Comparison of ENCODE assay signal across 9 cellular contexts in genomic region chr17:2397247-2398171, GRCh38. TPM values are rescaled to one million over a fixed set of nuclear protein-coding genes. Genes with fewer than 3 reads are reported as not detected.
A peak's percentile ranks its signal among the peaks of the same experiment; 100 is the strongest.
DNase-seq lines count a peak whose midpoint lies in the region; ATAC-seq and TF ChIP-seq lines count a peak whose summit lies in the region.
"Had no signal": no experiment of that assay in that cellular context is flagged by ENCODE, and none has a peak within 500 bp of the region (broad histone marks: within the 10 kb centered on the region; RNA-seq: fewer than 3 reads in every experiment).

No MANE protein-coding gene starts in this region.

- WGBS in body of pancreas, 2 donors, result 66 to 93% methylated on average over 5 to 12 of the region's 12 CpGs
- 59 to 67% methylated on average over 5 to 11 of the region's 12 CpGs for WGBS in upper lobe of left lung, 2 donors

- no peak overlapping the region for H3K4me3 ChIP-seq in body of pancreas
- H3K4me3 ChIP-seq in upper lobe of left lung, result peak overlapping the region in 3 of 4 donors; percentile 30 to 47 (median 45)

- peak; percentile 63 for DNase-seq in activated effector memory CD4-positive, alpha-beta T cell treated with anti-CD3 and anti-CD28 coated beads, Interleukin-2, amount 50 U/mL, for 16 hours
- DNase-seq in activated effector memory CD4-positive, alpha-beta T cell treated with Interleukin-2 at 50 U/mL for 16 hours, result no peak
- DNase-seq in body of pancreas (peak in 2 of 4 donors; percentile 10 to 12), memory B cell (ENCODE audit: low spot score in 2 of 2) (no peak), upper lobe of left lung (no peak), NCI-H2171 treated with DMSO at 0.1 percent for 48 hours (lab: John Stamatoyannopoulos, UW) (no peak), COLO829 (ENCODE audit: low spot score) (no peak)
- no peak for DNase-seq in stimulated activated CD4-positive, alpha-beta T cell treated with anti-CD3 and anti-CD28 coated beads, Interleukin-12 subunit alpha, Interleukin-12 subunit beta, amount 100 ng/mL, for 4 hours
- DNase-seq: cerebellar nuclear complex had no signal

- H3K4me1 Mint-ChIP-seq in memory B cell, result peaks cover 41% of the 10 kb centered on the region

- H3K4me3 Mint-ChIP-seq in memory B cell, result peak overlapping the region; percentile 64

- TF ChIP-seq CTCF in body of pancreas (IDR thresholded peaks at IDR 0.05), result no peak
- no peak for TF ChIP-seq CTCF in upper lobe of left lung (IDR thresholded peaks at IDR 0.05)

- no peaks in the 10 kb centered on the region for H3K9me3 ChIP-seq in body of pancreas
- no peaks in the 10 kb centered on the region for H3K9me3 ChIP-seq in upper lobe of left lung

- H3K4me1 ChIP-seq in body of pancreas, result peaks cover 57% of the 10 kb centered on the region
- peaks cover 53 to 62% (median 56%) of the 10 kb centered on the region in 4 donors for H3K4me1 ChIP-seq in upper lobe of left lung

- H3K27ac ChIP-seq in body of pancreas (peak overlapping the region; percentile 93 to 100 (median 98)), upper lobe of left lung (peak overlapping the region; percentile 98 to 99 (median 98))

- H3K36me3 Mint-ChIP-seq in memory B cell, result no peaks in the 10 kb centered on the region

- H3K27me3 ChIP-seq in body of pancreas (no peaks in the 10 kb centered on the region), upper lobe of left lung (peaks cover 0 to 2% (median 0%) of the 10 kb centered on the region in 4 donors)

- no peaks in the 10 kb centered on the region for H3K36me3 ChIP-seq in body of pancreas (replicated peaks in 1 of 2; ENCODE audit: insufficient read depth in 1 of 2, low read depth in 2 of 2)
- no peaks in the 10 kb centered on the region for H3K36me3 ChIP-seq in upper lobe of left lung

- peak overlapping the region; percentile 63 for H3K27ac Mint-ChIP-seq in memory B cell

- intact Hi-C loops in body of pancreas (cut with DNase I), result no loop called here

- H3K9me3 Mint-ChIP-seq in memory B cell, result no peaks in the 10 kb centered on the region

- ATAC-seq in body of pancreas, result no peak
- ATAC-seq in memory B cell (ENCODE audit: low read depth), result no peak
- ATAC-seq in upper lobe of left lung (ENCODE audit: low FRiP score in 2 of 2), result no peak

- TF ChIP-seq POLR2A in body of pancreas (IDR thresholded peaks at IDR 0.05), result no peak
- TF ChIP-seq POLR2A in upper lobe of left lung (IDR thresholded peaks at IDR 0.05), result peak in 1 of 4 donors; percentile 3

- no peaks in the 10 kb centered on the region for H3K27me3 Mint-ChIP-seq in memory B cell

- TF ChIP-seq EP300 in upper lobe of left lung (IDR thresholded peaks at IDR 0.05), result no peak

RNA-seq across cellular contexts. Expression of gene MNT, which starts 3.4 kb away (rescaled TPM):
- 10 to 100 TPM in 1 of 2 donors, 1 to 10 TPM in 1; 5.4 to 12.2 TPM for total RNA-seq in body of pancreas
- total RNA-seq in upper lobe of left lung, result 10 to 100 TPM; 14.9 to 68.1 (median 38.6) TPM

Comparison
In these comparisons a context has a peak if more than half of its experiments do, and no peak if none do; other contexts are left out.
1. H3K4me3 ChIP-seq: peak in upper lobe of left lung (3 of 4); none in body of pancreas (0 of 2).